In genomic region chr5:14669415-14669814, GRCh38 we compare ENCODE assay signal across 26 cellular contexts. TPM values are rescaled to one million over a fixed set of nuclear protein-coding genes. Genes with fewer than 3 reads are reported as not detected.
DNase-seq lines count a peak whose midpoint lies in the region; ATAC-seq, FAIRE-seq and TF ChIP-seq lines count a peak whose summit lies in the region.
"Had no signal": no experiment of that assay in that cellular context is flagged by ENCODE, and none has a peak within 500 bp of the region (broad histone marks: within the 10 kb centered on the region; RNA-seq: fewer than 3 reads in every experiment).

No MANE protein-coding gene starts in this region.

- peak overlapping the region in 3 of 4 donors; percentile 13 to 90 (median 89) for H3K4me3 Mint-ChIP-seq in CD4-positive, CD25-positive, alpha-beta regulatory T cell
- H3K4me3 Mint-ChIP-seq: activated naive CD4-positive, alpha-beta T cell treated with anti-CD3 and anti-CD28 coated beads for 36 hours; T-helper 2 cell treated with Interferon-gamma antibody and Interleukin-4, amounts not matched to agents 5 μg/mL and 100 μg/mL, for 36 hours had no signal

- BruUV-seq in A673 (replicated peaks; lab: Mats Ljungman, UMichigan): no TSS peak

- dilution Hi-C loops in keratinocyte (cut with MboI; ENCODE audit: extremely low pct_ligation_motif_present, low sequenced_read_pairs): no loop called here

- H3K4me1 Mint-ChIP-seq in CD4-positive, CD25-positive, alpha-beta regulatory T cell: peaks cover 44 to 90% (median 71%) of the 10 kb centered on the region in 4 donors

- no peak overlapping the region for H2AFZ ChIP-seq in keratinocyte (ENCODE audit: control insufficient read depth, low read length)

- DNase-seq in CD4-positive, CD25-positive, alpha-beta regulatory T cell: no peak
- no peak for DNase-seq in GM06990 (ENCODE audit: extremely low read depth, insufficient read length)
- no peak for DNase-seq in RWPE2 (ENCODE audit: low spot score)
- no peak for DNase-seq in keratinocyte (ENCODE audit: low read depth, low spot score)
- DNase-seq in A673 (ENCODE audit: low spot score): no peak
- DNase-seq: activated CD4-positive, alpha-beta T cell treated with anti-CD3 and anti-CD28 coated beads, Interleukin-2, amount 10 ng/mL, durations not matched to agents 24 days and 14 days; amygdala; CD8-positive, alpha-beta T cell; DMS153; effector CD4-positive, alpha-beta T cell; GDM1; GOT3; head of caudate nucleus; posterior cingulate gyrus; right cardiac atrium; spleen had no signal

- H3K36me3 Mint-ChIP-seq in CD4-positive, CD25-positive, alpha-beta regulatory T cell: peaks cover 8% of the 10 kb centered on the region

- H3K9me3 Mint-ChIP-seq in CD4-positive, CD25-positive, alpha-beta regulatory T cell: no peaks in the 10 kb centered on the region
- H3K9me3 Mint-ChIP-seq: activated CD4-positive, alpha-beta T cell treated with anti-CD3 and anti-CD28 coated beads, Interleukin-2, amount 10 ng/mL, durations not matched to agents 24 days and 14 days; activated naive CD4-positive, alpha-beta T cell treated with anti-CD3 and anti-CD28 coated beads for 36 hours; activated T-cell treated with anti-CD3 and anti-CD28 coated beads, Interleukin-2, amount 50 U/mL, for 72 hours; CD8-positive, alpha-beta T cell; T-helper 2 cell treated with Interferon-gamma antibody and Interleukin-4, amounts not matched to agents 5 μg/mL and 100 μg/mL, for 36 hours had no signal

- peaks cover 5% of the 10 kb centered on the region for H4K20me1 ChIP-seq in keratinocyte (ENCODE audit: control insufficient read depth, extremely low read depth, insufficient read depth, low read length)

- H3K4me1 ChIP-seq in CD4-positive, CD25-positive, alpha-beta regulatory T cell (ENCODE audit: control insufficient read depth, insufficient read depth, low read length, poor library complexity, severe bottlenecking): peaks cover 88% of the 10 kb centered on the region
- peaks cover 41% of the 10 kb centered on the region for H3K4me1 ChIP-seq in RWPE2 (ENCODE audit: insufficient read depth, poor library complexity, severe bottlenecking)
- peaks cover 57% of the 10 kb centered on the region for H3K4me1 ChIP-seq in keratinocyte (ENCODE audit: control insufficient read depth, extremely low read depth, insufficient read depth, low read length)
- H3K4me1 ChIP-seq in A673 (ENCODE audit: insufficient read depth, low read length, poor library complexity, severe bottlenecking): peaks cover 8% of the 10 kb centered on the region

- peaks cover 86% of the 10 kb centered on the region for H3K79me2 ChIP-seq in keratinocyte (ENCODE audit: control insufficient read depth, insufficient read depth, low read length)

- POLR2A ChIA-PET in A673 (lab: Charles Lee; ENCODE audit: low non-redundant PET): no interaction called here

- no peaks in the 10 kb centered on the region for H3K27me3 ChIP-seq in CD4-positive, CD25-positive, alpha-beta regulatory T cell (ENCODE audit: control insufficient read depth, insufficient read depth, low read length)
- no peaks in the 10 kb centered on the region for H3K27me3 ChIP-seq in GM06990 (replicated peaks; ENCODE audit: control insufficient read depth, insufficient read depth, low read length)
- no peaks in the 10 kb centered on the region for H3K27me3 ChIP-seq in RWPE2 (ENCODE audit: insufficient read depth, poor library complexity, severe bottlenecking)
- no peaks in the 10 kb centered on the region for H3K27me3 ChIP-seq in keratinocyte (ENCODE audit: control insufficient read depth, extremely low read depth, insufficient read depth, low read length)
- no peaks in the 10 kb centered on the region for H3K27me3 ChIP-seq in A673 (replicated peaks; ENCODE audit: insufficient read depth, low read depth, low read length, poor library complexity)
- H3K27me3 ChIP-seq: spleen, suprapubic skin had no signal

- H3K9ac ChIP-seq in keratinocyte (ENCODE audit: control insufficient read depth, extremely low read depth, insufficient read depth, low read length): no peak overlapping the region

- peak overlapping the region; percentile 34 for H3K27ac ChIP-seq in CD4-positive, CD25-positive, alpha-beta regulatory T cell (ENCODE audit: insufficient read depth, low read length, poor library complexity, severe bottlenecking)
- H3K27ac ChIP-seq in RWPE2 (ENCODE audit: poor library complexity, severe bottlenecking) (peak overlapping the region; percentile 5), keratinocyte (ENCODE audit: control insufficient read depth, insufficient read depth, low read length) (peak overlapping the region; percentile 55), A673 (ENCODE audit: low read depth, low read length, poor library complexity, severe bottlenecking) (no peak overlapping the region)
- H3K27ac ChIP-seq: suprapubic skin had no signal

- peaks cover 2% of the 10 kb centered on the region for H3K9me1 ChIP-seq in keratinocyte (ENCODE audit: control insufficient read depth, extremely low read depth, insufficient read depth, low read length)

- H3K4me2 ChIP-seq in keratinocyte (ENCODE audit: control insufficient read depth, extremely low read depth, insufficient read depth, low read depth, low read length): peak overlapping the region; percentile 20

- H3K4me3 ChIP-seq in CD4-positive, CD25-positive, alpha-beta regulatory T cell (ENCODE audit: low read depth, low read length): peak overlapping the region; percentile 94
- peak overlapping the region; percentile 22; the same call in 1 of the 2 replicates for H3K4me3 ChIP-seq in GM06990 (replicated peaks; ENCODE audit: low read depth, low read length)
- no peak overlapping the region for H3K4me3 ChIP-seq in RWPE2 (ENCODE audit: severe bottlenecking)
- no peak overlapping the region for H3K4me3 ChIP-seq in keratinocyte (ENCODE audit: control insufficient read depth in 2 of 3, extremely low read depth in 1 of 3, insufficient read depth in 2 of 3, low read depth in 1 of 3, low read length in 3 of 3)
- H3K4me3 ChIP-seq in A673 (ENCODE audit: low read depth, low read length, poor library complexity, severe bottlenecking): no peak overlapping the region
- H3K4me3 ChIP-seq: lung, spleen, suprapubic skin had no signal

- no peaks in the 10 kb centered on the region for H3K9me3 ChIP-seq in CD4-positive, CD25-positive, alpha-beta regulatory T cell (ENCODE audit: control insufficient read depth in 2 of 2, low read length in 2 of 2)
- H3K9me3 ChIP-seq in RWPE2 (ENCODE audit: severe bottlenecking) (no peaks in the 10 kb centered on the region), keratinocyte (ENCODE audit: control insufficient read depth, low read depth, low read length) (no peaks in the 10 kb centered on the region), A673 (ENCODE audit: low read depth, low read length, poor library complexity, severe bottlenecking) (no peaks in the 10 kb centered on the region)
- H3K9me3 ChIP-seq: spleen, suprapubic skin had no signal

- TF ChIP-seq CTCF in GM06990 (IDR thresholded peaks at IDR 0.05; ENCODE audit: insufficient read depth, low read length, poor library complexity, severe bottlenecking) (no peak), RWPE2 (IDR thresholded peaks at IDR 0.05; ENCODE audit: poor library complexity, severe bottlenecking) (no peak), keratinocyte (optimal IDR thresholded peaks at IDR 0.05 in 1 of 3, IDR thresholded peaks at IDR 0.05 in 1 of 3, conservative IDR thresholded peaks at IDR 0.05 in 1 of 3; ENCODE audit: extremely low read depth in 1 of 3, insufficient read depth in 2 of 3, low read length in 3 of 3) (no peak), A673 (conservative IDR thresholded peaks at IDR 0.05; ENCODE audit: low read depth, low read length) (no peak)

- H3K36me3 ChIP-seq in CD4-positive, CD25-positive, alpha-beta regulatory T cell (ENCODE audit: control insufficient read depth, insufficient read depth, low read length): peaks cover 3% of the 10 kb centered on the region
- H3K36me3 ChIP-seq in GM06990 (ENCODE audit: control insufficient read depth, insufficient read depth, low read length) (no peaks in the 10 kb centered on the region; the same call in 1 of the 2 replicates), RWPE2 (ENCODE audit: low read depth) (peaks cover 24% of the 10 kb centered on the region), keratinocyte (ENCODE audit: control insufficient read depth in 2 of 2, extremely low read depth in 1 of 2, insufficient read depth in 2 of 2, low read length in 2 of 2) (peaks cover 0 to 7% of the 10 kb centered on the region in 2 experiments), A673 (ENCODE audit: insufficient read depth, low read length, poor library complexity, severe bottlenecking) (no peaks in the 10 kb centered on the region)
- H3K36me3 ChIP-seq: suprapubic skin had no signal

- intact Hi-C loops in A673 (cut with micrococcal nuclease; ENCODE audit: unreplicated experiment): no loop called here

- H3K27ac Mint-ChIP-seq in CD4-positive, CD25-positive, alpha-beta regulatory T cell: peak overlapping the region in 2 of 3 donors; percentile 17 to 18
- H3K27ac Mint-ChIP-seq: T-helper 2 cell treated with Interferon-gamma antibody and Interleukin-4, amounts not matched to agents 5 μg/mL and 100 μg/mL, for 36 hours had no signal

- CTCF ChIA-PET in A673 (lab: Charles Lee): no interaction called here

- no peaks in the 10 kb centered on the region for H3K27me3 Mint-ChIP-seq in CD4-positive, CD25-positive, alpha-beta regulatory T cell
- H3K27me3 Mint-ChIP-seq: activated CD4-positive, alpha-beta T cell treated with anti-CD3 and anti-CD28 coated beads, Interleukin-2, amount 10 ng/mL, durations not matched to agents 24 days and 14 days had no signal

- ATAC-seq in CD4-positive, CD25-positive, alpha-beta regulatory T cell (ENCODE audit: low read depth in 2 of 2): no peak
- no peak for ATAC-seq in RWPE2 (ENCODE audit: low read depth)
- ATAC-seq in HG03342 (IDR thresholded peaks at IDR 0.05; ENCODE audit: unreplicated experiment): no peak
- no peak for ATAC-seq in GM19455 (IDR thresholded peaks at IDR 0.05; ENCODE audit: unreplicated experiment)
- ATAC-seq: CD8-positive, alpha-beta T cell; right cardiac atrium had no signal

- no peak for FAIRE-seq in keratinocyte (lab: Jason Lieb, UNC)
- FAIRE-seq: bronchial epithelial cell, colon, urothelium cell line had no signal

RNA-seq across cellular contexts. Expression of gene OTULIN, which starts 4.9 kb away (rescaled TPM):
- 109 TPM for total RNA-seq in CD4-positive, CD25-positive, alpha-beta regulatory T cell
- polyA plus RNA-seq in CD4-positive, CD25-positive, alpha-beta regulatory T cell: 10 to 100 TPM; 22.8 to 37.5 (median 26.8) TPM
- polyA plus RNA-seq in keratinocyte: 14.7 to 18.4 TPM (median 18.3 TPM) in 3 replicates
- 74.9 TPM for polyA plus RNA-seq in keratinocyte (2011; ENCODE audit: low read depth)
- 12.3 and 13.3 TPM in 2 replicates for polyA plus RNA-seq in keratinocyte (2011; cell fraction: cytosol; rRNA removed)
- 18.5 and 18.9 TPM in 2 replicates for polyA plus RNA-seq in keratinocyte (2011; cell fraction: nucleus; rRNA removed)
- 14.5 and 15.8 TPM in 2 replicates for polyA plus RNA-seq in keratinocyte (2012; ENCODE audit: low replicate concordance)
- 9.5 to 33.1 TPM (median 29.2 TPM) in 3 replicates for polyA minus RNA-seq in keratinocyte
- polyA minus RNA-seq in keratinocyte (2011; cell fraction: cytosol; rRNA and poly(A)+ RNA removed): 28.0 TPM
- polyA minus RNA-seq in keratinocyte (2011; cell fraction: nucleus; rRNA and poly(A)+ RNA removed): 14.6 and 28.2 TPM in 2 replicates
- 20.0 and 23.5 TPM in 2 replicates for total RNA-seq in A673 (2021)

Comparison
In these comparisons a context has a peak if more than half of its experiments do, and no peak if none do; other contexts are left out.
1. H3K4me3 ChIP-seq: peak in CD4-positive, CD25-positive, alpha-beta regulatory T cell (single experiment) and GM06990 (single experiment); none in RWPE2 (single experiment), keratinocyte (0 of 3) and A673 (single experiment).